In the genomic region with DNA sequence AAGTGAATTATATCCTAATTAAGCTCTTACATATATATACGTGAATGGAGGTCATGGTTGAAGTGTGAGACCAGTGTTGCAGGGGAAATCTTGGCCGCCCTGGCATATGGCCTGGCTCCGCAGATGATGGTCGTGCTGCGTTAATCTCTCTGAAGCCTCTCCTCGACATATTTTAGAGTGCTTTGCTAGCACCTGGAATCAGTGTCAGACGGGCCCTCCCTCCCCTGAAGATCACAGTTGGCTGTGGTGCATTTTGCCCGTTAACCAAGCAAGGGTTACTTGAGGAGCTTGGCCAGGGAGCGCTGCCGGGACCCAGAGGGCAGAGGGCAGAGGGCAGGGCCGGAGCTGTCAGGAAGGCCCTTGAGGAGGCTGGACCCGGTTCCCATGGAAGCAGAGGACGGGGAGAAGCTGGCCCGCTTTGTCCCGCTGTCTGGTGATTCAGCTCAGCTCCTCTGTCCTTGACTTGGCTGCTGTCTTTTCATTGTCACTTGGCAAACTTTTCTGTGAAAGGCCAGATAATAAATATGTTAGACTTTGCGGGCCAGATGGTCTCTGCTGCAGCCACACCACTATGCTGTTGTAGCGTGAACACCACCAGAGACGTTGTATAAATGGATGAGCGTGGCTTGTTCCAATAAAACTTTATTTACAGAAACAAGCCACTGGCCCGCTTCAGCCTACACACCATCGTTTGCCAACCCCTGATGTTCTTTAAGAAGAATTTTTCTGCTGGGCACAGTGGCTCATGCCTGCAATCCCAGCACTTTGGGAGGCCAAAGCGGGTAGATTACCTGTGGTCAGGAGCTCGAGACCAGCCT, we compare ENCODE assay signal across 32 cellular contexts. TPM values are rescaled to one million over a fixed set of nuclear protein-coding genes. Genes with fewer than 3 reads are reported as not detected.
"Had no signal": no experiment of that assay in that cellular context is flagged by ENCODE, and none has a peak within 500 bp of the region (broad histone marks: within the 10 kb centered on the region; RNA-seq: fewer than 3 reads in every experiment).

No MANE protein-coding gene starts in this region.

- H3K27ac ChIP-seq: gastrocnemius medialis, left ventricle myocardium inferior, skin epidermis, thoracic aorta had no signal

- H3K27ac Mint-ChIP-seq: activated naive CD4-positive, alpha-beta T cell treated with anti-CD3 and anti-CD28 coated beads for 36 hours; activated naive CD8-positive, alpha-beta T cell treated with anti-CD3 and anti-CD28 coated beads for 36 hours; effector memory CD8-positive, alpha-beta T cell; mesothelial cell of epicardium; nephron progenitor cell; stimulated activated effector memory CD8-positive, alpha-beta T cell treated with anti-CD3 and anti-CD28 coated beads, Interleukin-12 subunit alpha, Interleukin-12 subunit beta, amount 100 ng/mL, for 72 hours; stimulated activated naive CD8-positive, alpha-beta T cell treated with anti-CD3 and anti-CD28 coated beads, Interleukin-15, Interleukin-2, amounts not matched to agents 100 ng/mL and 50 ng/mL, for 24 hours; T-helper 2 cell treated with Interferon-gamma antibody and Interleukin-4, amounts not matched to agents 5 μg/mL and 100 μg/mL, for 36 hours had no signal

- H3K27me3 Mint-ChIP-seq: activated naive CD8-positive, alpha-beta T cell treated with anti-CD3 and anti-CD28 coated beads for 36 hours; effector memory CD8-positive, alpha-beta T cell; stimulated activated naive CD8-positive, alpha-beta T cell treated with anti-CD3 and anti-CD28 coated beads, Interleukin-15, Interleukin-2, amounts not matched to agents 100 ng/mL and 50 ng/mL, for 24 hours had no signal

- DNase-seq: activated CD4-positive, alpha-beta T cell treated with anti-CD3 and anti-CD28 coated beads for 4 hours; activated CD4-positive, alpha-beta T cell treated with anti-CD3 and anti-CD28 coated beads, Interleukin-2, amount 50 U/mL, for 4 hours; activated effector memory CD4-positive, alpha-beta T cell treated with anti-CD3 and anti-CD28 coated beads, Interleukin-2, amount 50 U/mL, for 16 hours; activated naive CD4-positive, alpha-beta T cell treated with anti-CD3 and anti-CD28 coated beads for 36 hours; activated naive CD8-positive, alpha-beta T cell treated with anti-CD3 and anti-CD28 coated beads for 36 hours; activated T-cell treated with anti-CD3 and anti-CD28 coated beads for 4 hours; caudate nucleus; cortex of kidney; effector memory CD8-positive, alpha-beta T cell; erythroblast; gastrocnemius medialis; glutamatergic neuron; left ventricle myocardium inferior; naive B cell; nephron progenitor cell; occipital lobe; stimulated activated CD4-positive, alpha-beta T cell treated with anti-CD3 and anti-CD28 coated beads, Interleukin-4, amount 100 ng/mL, for 24 hours; trophoblast cell had no signal

- H3K9me3 Mint-ChIP-seq: activated naive CD4-positive, alpha-beta T cell treated with anti-CD3 and anti-CD28 coated beads for 36 hours; activated naive CD8-positive, alpha-beta T cell treated with anti-CD3 and anti-CD28 coated beads for 36 hours; effector memory CD8-positive, alpha-beta T cell; mesothelial cell of epicardium; naive B cell; nephron progenitor cell; stimulated activated effector memory CD8-positive, alpha-beta T cell treated with anti-CD3 and anti-CD28 coated beads, Interleukin-12 subunit alpha, Interleukin-12 subunit beta, amount 100 ng/mL, for 72 hours; stimulated activated naive CD8-positive, alpha-beta T cell treated with anti-CD3 and anti-CD28 coated beads, Interleukin-15, Interleukin-2, amounts not matched to agents 100 ng/mL and 50 ng/mL, for 24 hours; T-helper 2 cell treated with Interferon-gamma antibody and Interleukin-4, amounts not matched to agents 5 μg/mL and 100 μg/mL, for 36 hours had no signal

- H3K4me3 Mint-ChIP-seq: activated naive CD4-positive, alpha-beta T cell treated with anti-CD3 and anti-CD28 coated beads for 36 hours; activated naive CD8-positive, alpha-beta T cell treated with anti-CD3 and anti-CD28 coated beads for 36 hours; effector memory CD8-positive, alpha-beta T cell; mesothelial cell of epicardium; naive B cell; nephron progenitor cell; stimulated activated effector memory CD8-positive, alpha-beta T cell treated with anti-CD3 and anti-CD28 coated beads, Interleukin-12 subunit alpha, Interleukin-12 subunit beta, amount 100 ng/mL, for 72 hours; stimulated activated naive CD8-positive, alpha-beta T cell treated with anti-CD3 and anti-CD28 coated beads, Interleukin-15, Interleukin-2, amounts not matched to agents 100 ng/mL and 50 ng/mL, for 24 hours; T-helper 2 cell treated with Interferon-gamma antibody and Interleukin-4, amounts not matched to agents 5 μg/mL and 100 μg/mL, for 36 hours had no signal

- H3K4me1 Mint-ChIP-seq: stimulated activated effector memory CD8-positive, alpha-beta T cell treated with anti-CD3 and anti-CD28 coated beads, Interleukin-12 subunit alpha, Interleukin-12 subunit beta, amount 100 ng/mL, for 72 hours had no signal

- H3K9me3 ChIP-seq: gastrocnemius medialis, left ventricle myocardium inferior, thoracic aorta had no signal

- ATAC-seq: effector memory CD8-positive, alpha-beta T cell; gastrocnemius medialis; stimulated activated effector memory CD8-positive, alpha-beta T cell treated with anti-CD3 and anti-CD28 coated beads, Interleukin-12 subunit alpha, Interleukin-12 subunit beta, amount 100 ng/mL, for 72 hours had no signal

- H3K4me3 ChIP-seq: gastrocnemius medialis, left ventricle myocardium inferior, skin epidermis, thoracic aorta had no signal

- FAIRE-seq: astrocyte, islet of Langerhans, urothelium cell line had no signal

- H3K27me3 ChIP-seq: gastrocnemius medialis had no signal

- H3K36me3 Mint-ChIP-seq: activated naive CD8-positive, alpha-beta T cell treated with anti-CD3 and anti-CD28 coated beads for 36 hours; naive B cell; stimulated activated effector memory CD8-positive, alpha-beta T cell treated with anti-CD3 and anti-CD28 coated beads, Interleukin-12 subunit alpha, Interleukin-12 subunit beta, amount 100 ng/mL, for 72 hours had no signal

RNA-seq across cellular contexts. Expression of gene CIBAR2, which starts 32.3 kb away (rescaled TPM):
- total RNA-seq: activated naive CD4-positive, alpha-beta T cell treated with anti-CD3 and anti-CD28 coated beads for 36 hours; activated naive CD8-positive, alpha-beta T cell treated with anti-CD3 and anti-CD28 coated beads for 36 hours; astrocyte; chondrocyte; gastrocnemius medialis; left ventricle myocardium inferior; lung microvascular endothelial cell; mesothelial cell of epicardium; occipital lobe; posterior vena cava; sciatic nerve; subcutaneous adipose tissue; thoracic aorta had no signal
